In the genomic region with DNA sequence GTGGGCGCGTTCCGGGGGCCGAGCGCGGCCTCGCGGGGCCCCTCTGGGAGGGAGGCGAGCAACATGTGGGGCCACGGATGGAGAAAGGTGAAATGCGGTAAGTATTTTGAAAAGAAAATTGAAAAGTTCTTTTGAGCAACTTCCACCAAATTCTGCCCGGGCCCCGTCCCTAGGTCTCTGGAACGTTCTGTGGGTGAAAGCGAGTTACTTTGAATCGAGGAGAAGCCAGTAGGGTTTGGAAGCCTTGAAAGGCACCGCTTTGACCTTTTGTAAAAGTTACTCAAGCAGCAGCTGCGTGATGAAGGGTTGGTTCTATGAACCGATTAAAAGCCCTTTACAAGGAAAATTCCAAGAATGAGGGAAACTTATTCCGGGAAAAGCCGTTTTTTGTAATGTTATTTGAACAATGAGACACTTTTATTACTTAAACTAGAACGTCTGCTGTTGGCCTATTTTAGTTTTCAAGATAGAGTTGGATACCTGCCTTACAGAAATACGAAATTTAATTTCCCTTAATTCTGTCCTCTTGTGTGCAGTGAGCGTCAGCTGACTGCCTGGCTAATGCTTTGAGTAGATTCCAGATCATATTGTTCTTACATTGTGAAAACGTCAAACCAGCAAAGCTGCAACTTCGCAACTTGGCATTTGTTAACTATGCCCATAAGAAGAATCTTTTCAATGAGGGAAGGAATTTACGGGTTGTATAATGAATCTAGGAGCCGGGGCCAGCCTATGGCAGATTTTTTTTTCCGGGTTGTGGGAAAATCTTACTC, we compare ENCODE assay signal across 8 cellular contexts. TPM values are rescaled to one million over a fixed set of nuclear protein-coding genes. Genes with fewer than 3 reads are reported as not detected.
DNase-seq lines count a peak whose midpoint lies in the region; ATAC-seq, FAIRE-seq and TF ChIP-seq lines count a peak whose summit lies in the region.

No MANE protein-coding gene starts in this region.

- POLR2A ChIA-PET in K562 (lab: Yijun Ruan, JAX) = interaction anchor here (0.8 to 1.8 kb wide), 4 partner anchors 10 to 331 kb away, joined by 4 to 6 read pairs (median 4); no protein-coding TSS in a partner anchor

- H3K27ac ChIP-seq in K562 (ENCODE audit: extremely low read depth, low read depth, low read length) (peak overlapping the region; percentile 92), gastrocnemius medialis (peak overlapping the region; percentile 92 to 98 (median 96))

- H3K27me3 Mint-ChIP-seq in activated naive CD4-positive, alpha-beta T cell treated with anti-CD3 and anti-CD28 coated beads, Interleukin-2, amount 50 U/mL, for 24 hours = no peaks in the 10 kb centered on the region

- peak overlapping the region; percentile 99 for H3K27ac Mint-ChIP-seq in activated naive CD4-positive, alpha-beta T cell treated with anti-CD3 and anti-CD28 coated beads, Interleukin-2, amount 50 U/mL, for 24 hours

- H3K27me3 ChIP-seq in MG63 = no peaks in the 10 kb centered on the region
- no peaks in the 10 kb centered on the region for H3K27me3 ChIP-seq in K562 (ENCODE audit: control insufficient read depth in 2 of 2, insufficient read depth in 2 of 2, low read length in 2 of 2)
- no peaks in the 10 kb centered on the region for H3K27me3 ChIP-seq in iPS-15b (ENCODE audit: control insufficient read depth, insufficient read depth, low read length)
- H3K27me3 ChIP-seq in gastrocnemius medialis = no peaks in the 10 kb centered on the region

- TF ChIP-seq RAD21 in K562 (CRISPR knock-in tag; conservative IDR thresholded peaks at IDR 0.05 in 1 of 2, IDR thresholded peaks at IDR 0.05 in 1 of 2) = no peak

- peak overlapping the region; percentile 63 for H2AFZ ChIP-seq in K562 (ENCODE audit: low read depth, low read length)

- H3K4me1 Mint-ChIP-seq in activated naive CD4-positive, alpha-beta T cell treated with anti-CD3 and anti-CD28 coated beads, Interleukin-2, amount 50 U/mL, for 24 hours = peaks cover 35% of the 10 kb centered on the region

- CTCF ChIA-PET in K562 (lab: Yijun Ruan, JAX; ENCODE audit: low intra/inter-chr PET ratio) = no interaction called here

- H3K79me2 ChIP-seq in K562 (ENCODE audit: control insufficient read depth, insufficient read depth, low read length) = peaks cover 59% of the 10 kb centered on the region

- H3K4me2 ChIP-seq in K562 (ENCODE audit: insufficient read depth, low read length) = peak overlapping the region; percentile 89

- H3K36me3 Mint-ChIP-seq in activated naive CD4-positive, alpha-beta T cell treated with anti-CD3 and anti-CD28 coated beads, Interleukin-2, amount 50 U/mL, for 24 hours = peaks cover 8% of the 10 kb centered on the region

- FAIRE-seq in K562 (lab: Jason Lieb, UNC) = peak; percentile 26

- 2% methylated on average over 28 of the region's 29 CpGs for WGBS in K562 (ENCODE audit: insufficient coverage, low coverage, missing lambda C conversion rate)

- no peaks in the 10 kb centered on the region for H3K9me3 Mint-ChIP-seq in activated naive CD4-positive, alpha-beta T cell treated with anti-CD3 and anti-CD28 coated beads, Interleukin-2, amount 50 U/mL, for 24 hours

- TSS peak; percentile 59 for BruUV-seq in K562 (replicated peaks; lab: Mats Ljungman, UMichigan)

- no peak for TF ChIP-seq POLR2A in K562 (conservative IDR thresholded peaks at IDR 0.05)
- peak; percentile 30 to 31 for TF ChIP-seq POLR2A in gastrocnemius medialis (IDR thresholded peaks at IDR 0.05)

- DNase-seq in activated naive CD4-positive, alpha-beta T cell (lab: John Stamatoyannopoulos, UW) = no peak
- peak; percentile 11 for DNase-seq in MG63
- DNase-seq in K562 (ENCODE audit: extremely low read depth in 1 of 4, low spot score in 3 of 4) = peak in 1 of 4 experiments; percentile 11
- DNase-seq in gastrocnemius medialis = peak; percentile 20 to 36

- TF ChIP-seq EP300 in K562 (IDR thresholded peaks at IDR 0.05; ENCODE audit: low read length) = no peak

- intact Hi-C loops in K562 (cut with micrococcal nuclease) (no loop called here), gastrocnemius medialis (cut with DNase I; ENCODE audit: low total_unique reads) (loop anchor here (5.0 kb wide), 3 partner anchors 119 to 289 kb away; a partner anchor contains a TSS)

- no peaks in the 10 kb centered on the region; a peak in 3 of 5 replicates for H3K4me1 ChIP-seq in K562 (replicated peaks in 1 of 2; ENCODE audit: control insufficient read depth in 2 of 2, insufficient read depth in 2 of 2, low read length in 2 of 2)
- peaks cover 4% of the 10 kb centered on the region for H3K4me1 ChIP-seq in iPS-15b (ENCODE audit: control insufficient read depth, insufficient read depth, low read length)
- peaks cover 20 to 24% of the 10 kb centered on the region in 2 donors for H3K4me1 ChIP-seq in gastrocnemius medialis

- H3K4me3 ChIP-seq in MG63 = peak overlapping the region; percentile 81
- peak overlapping the region; percentile 83 for H3K4me3 ChIP-seq in K562
- peak overlapping the region; percentile 95 for H3K4me3 ChIP-seq in iPS-15b (ENCODE audit: low read depth, low read length)
- peak overlapping the region; percentile 75 to 93 (median 83) for H3K4me3 ChIP-seq in gastrocnemius medialis

- H3K9me3 ChIP-seq in MG63 (no peaks in the 10 kb centered on the region), K562 (replicated peaks; ENCODE audit: control insufficient read depth, insufficient read depth, low read depth, low read length) (no peaks in the 10 kb centered on the region), iPS-15b (ENCODE audit: control insufficient read depth, insufficient read depth, low read length) (no peaks in the 10 kb centered on the region), gastrocnemius medialis (no peaks in the 10 kb centered on the region)

- H3K9me1 ChIP-seq in K562 (ENCODE audit: control insufficient read depth, insufficient read depth, low read length) = no peaks in the 10 kb centered on the region

- TF ChIP-seq CTCF in K562 (IDR thresholded peaks at IDR 0.05 in 2 of 3, conservative IDR thresholded peaks at IDR 0.05 in 1 of 3; ENCODE audit: insufficient read depth in 2 of 3, low read depth in 1 of 3, low read length in 3 of 3) (no peak), gastrocnemius medialis (IDR thresholded peaks at IDR 0.05 in 4 of 5, conservative IDR thresholded peaks at IDR 0.05 in 1 of 5) (no peak)

- H3K9ac ChIP-seq in K562 (ENCODE audit: insufficient read depth in 1 of 2, low read depth in 2 of 2, low read length in 2 of 2) = peak overlapping the region; percentile 89 to 95
- H3K9ac ChIP-seq in iPS-15b (ENCODE audit: low read depth, low read length) = peak overlapping the region; percentile 87

- H4K20me1 ChIP-seq in K562 (replicated peaks; ENCODE audit: control insufficient read depth, insufficient read depth, low read length) = no peaks in the 10 kb centered on the region

- peaks cover 6% of the 10 kb centered on the region for H3K36me3 ChIP-seq in MG63
- peaks cover 12% of the 10 kb centered on the region; the same call in 1 of the 3 replicates for H3K36me3 ChIP-seq in K562 (ENCODE audit: control insufficient read depth, insufficient read depth, low read length)
- no peaks in the 10 kb centered on the region for H3K36me3 ChIP-seq in iPS-15b (ENCODE audit: control insufficient read depth, insufficient read depth, low read length)
- no peaks in the 10 kb centered on the region for H3K36me3 ChIP-seq in gastrocnemius medialis

- H3K4me3 Mint-ChIP-seq in activated naive CD4-positive, alpha-beta T cell treated with anti-CD3 and anti-CD28 coated beads, Interleukin-2, amount 50 U/mL, for 24 hours = peak overlapping the region; percentile 99

- peak; percentile 36 for ATAC-seq in K562
- ATAC-seq in gastrocnemius medialis = peak; percentile 41 to 48
- ATAC-seq in GM19324 (IDR thresholded peaks at IDR 0.05; ENCODE audit: low FRiP score, unreplicated experiment) = no peak
- ATAC-seq in HG02798 (IDR thresholded peaks at IDR 0.05; ENCODE audit: poor library complexity, unreplicated experiment) = no peak

- in situ Hi-C loops in K562 (cut with MboI) = no loop called here
- in situ Hi-C loops in gastrocnemius medialis (cut with MboI; ENCODE audit: low sequenced_read_pairs in 4 of 4) = no loop called here

RNA-seq across cellular contexts. Expression of a gene that starts 0.9 kb away (rescaled TPM):
- 15.6 and 20.3 TPM in 2 replicates for total RNA-seq in MG63 (2014; rRNA removed; shearing (Covaris generic); ENCODE audit: low replicate concordance)
- total RNA-seq in K562 (2011; cell fraction: chromatin; rRNA removed; ENCODE audit: low replicate concordance) = 43.0 and 161 TPM in 2 replicates
- total RNA-seq in K562 (2011; cell fraction: nucleolus; rRNA removed) = 20.2 and 23.4 TPM in 2 replicates
- total RNA-seq in K562 (2011; cell fraction: nucleoplasm; rRNA removed) = 44.2 and 72.9 TPM in 2 replicates
- total RNA-seq in K562 (2014; rRNA removed) (31.6 and 39.7 TPM in 2 replicates), K562 (2014; rRNA removed; fragmentation: Illumina TruSeq; extraction: Trizol) (69.5 and 81.8 TPM in 2 replicates), K562 (2015; rRNA removed; fragmentation: Illumina TruSeq; extraction: Trizol) (50.4 and 55.9 TPM in 2 replicates), K562 (2021) (80.2 and 84.5 TPM in 2 replicates), gastrocnemius medialis (10 to 100 TPM; 32.7 to 70.2 (median 42.4) TPM)
- polyA plus RNA-seq in K562 (2011; rRNA removed) (39.6 and 52.4 TPM in 2 replicates), K562 (2014; fragmentation: Illumina TruSeq; extraction: Trizol) (56.3 and 73.0 TPM in 2 replicates), K562 (2014; fragmentation: Nextera tagmentation; extraction: Ambion mirVana) (10 to 100 TPM; 38.6 to 43.9 TPM), K562 (2014; rRNA removed) (37.6 and 43.6 TPM in 2 replicates)
- 15.3 and 20.7 TPM in 2 replicates for polyA plus RNA-seq in K562 (2011; cell fraction: cytosol; rRNA removed)
- 27.5 and 35.0 TPM in 2 replicates for polyA plus RNA-seq in K562 (2011; cell fraction: nucleus; rRNA removed)
- 24.3 and 39.1 TPM in 2 replicates for polyA plus RNA-seq in K562 (2012)
- polyA minus RNA-seq in K562 (2011; rRNA and poly(A)+ RNA removed) = 101 and 121 TPM in 2 replicates
- polyA minus RNA-seq in K562 (2011; cell fraction: cytosol; rRNA and poly(A)+ RNA removed) = 53.7 and 64.5 TPM in 2 replicates
- 17.4 and 35.4 TPM in 2 replicates for polyA minus RNA-seq in K562 (2011; cell fraction: nucleus; rRNA and poly(A)+ RNA removed)

RNA-seq across cellular contexts. Expression of a gene that starts 5.2 kb away (rescaled TPM):
- total RNA-seq in MG63 (2014; rRNA removed; shearing (Covaris generic); ENCODE audit: low replicate concordance) = not detected in 2 replicates
- not detected in 2 replicates for total RNA-seq in K562 (2011; cell fraction: chromatin; rRNA removed; ENCODE audit: low replicate concordance)
- total RNA-seq in K562 (2011; cell fraction: nucleolus; rRNA removed) = not detected in 2 replicates
- total RNA-seq in K562 (2011; cell fraction: nucleoplasm; rRNA removed) = not detected in 2 replicates
- total RNA-seq in K562 (2014; rRNA removed) (not detected in 2 replicates), K562 (2014; rRNA removed; fragmentation: Illumina TruSeq; extraction: Trizol) (not detected in 2 replicates), K562 (2015; rRNA removed; fragmentation: Illumina TruSeq; extraction: Trizol) (under 0.01 TPM in 1 of 2 replicates, not detected in the other), K562 (2021) (not detected in 2 replicates), gastrocnemius medialis (not detected)
- polyA plus RNA-seq in K562 (2011; rRNA removed) (not detected in 2 replicates), K562 (2014; fragmentation: Illumina TruSeq; extraction: Trizol) (not detected in 2 replicates), K562 (2014; fragmentation: Nextera tagmentation; extraction: Ambion mirVana) (under 1 TPM; 0.04 to 0.07 TPM), K562 (2014; rRNA removed) (not detected in 2 replicates)
- polyA plus RNA-seq in K562 (2011; cell fraction: cytosol; rRNA removed) = not detected in 2 replicates
- not detected in 2 replicates for polyA plus RNA-seq in K562 (2011; cell fraction: nucleus; rRNA removed)
- polyA plus RNA-seq in K562 (2012) = 0.05 and 0.36 TPM in 2 replicates
- not detected in 2 replicates for polyA minus RNA-seq in K562 (2011; rRNA and poly(A)+ RNA removed)
- not detected in 2 replicates for polyA minus RNA-seq in K562 (2011; cell fraction: cytosol; rRNA and poly(A)+ RNA removed)
- polyA minus RNA-seq in K562 (2011; cell fraction: nucleus; rRNA and poly(A)+ RNA removed) = not detected in 2 replicates

Comparison
In these comparisons a context has a peak if more than half of its experiments do, and no peak if none do; other contexts are left out.
1. DNase-seq: peak in MG63 (single experiment) and gastrocnemius medialis (2 of 2); none in activated naive CD4-positive, alpha-beta T cell (0 of 4).
2. ATAC-seq: peak in K562 (single experiment) and gastrocnemius medialis (2 of 2); none in GM19324 (single experiment) and HG02798 (single experiment).
3. Peak in every context shown above with its lines, with median percentiles within 50 percentile points of each other: H3K4me3 ChIP-seq.